ENCODE assay signal across 9 cellular contexts in genomic region chrX:70049406-70049805, GRCh38. TPM values are rescaled to one million over a fixed set of nuclear protein-coding genes. Genes with fewer than 3 reads are reported as not detected.
"Had no signal": no experiment of that assay in that cellular context is flagged by ENCODE, and none has a peak within 500 bp of the region (broad histone marks: within the 10 kb centered on the region; RNA-seq: fewer than 3 reads in every experiment).

No MANE protein-coding gene starts in this region.

- DNase-seq: GDM1, GF-D8 had no signal

- H3K4me3 ChIP-seq: GM12878 had no signal

- FAIRE-seq: G401.6, GM12878, GM12891, GM12892, GM18507, GM19239 had no signal

RNA-seq across cellular contexts. Expression of gene AWAT2, which starts 0.3 kb away (rescaled TPM):
- total RNA-seq: G401, GM12878 had no signal

RNA-seq across cellular contexts. Expression of gene OTUD6A, which starts 12.9 kb away (rescaled TPM):
- total RNA-seq: G401, GM12878 had no signal
